Comparison of ENCODE assay signal across 25 cellular contexts in the genomic region with DNA sequence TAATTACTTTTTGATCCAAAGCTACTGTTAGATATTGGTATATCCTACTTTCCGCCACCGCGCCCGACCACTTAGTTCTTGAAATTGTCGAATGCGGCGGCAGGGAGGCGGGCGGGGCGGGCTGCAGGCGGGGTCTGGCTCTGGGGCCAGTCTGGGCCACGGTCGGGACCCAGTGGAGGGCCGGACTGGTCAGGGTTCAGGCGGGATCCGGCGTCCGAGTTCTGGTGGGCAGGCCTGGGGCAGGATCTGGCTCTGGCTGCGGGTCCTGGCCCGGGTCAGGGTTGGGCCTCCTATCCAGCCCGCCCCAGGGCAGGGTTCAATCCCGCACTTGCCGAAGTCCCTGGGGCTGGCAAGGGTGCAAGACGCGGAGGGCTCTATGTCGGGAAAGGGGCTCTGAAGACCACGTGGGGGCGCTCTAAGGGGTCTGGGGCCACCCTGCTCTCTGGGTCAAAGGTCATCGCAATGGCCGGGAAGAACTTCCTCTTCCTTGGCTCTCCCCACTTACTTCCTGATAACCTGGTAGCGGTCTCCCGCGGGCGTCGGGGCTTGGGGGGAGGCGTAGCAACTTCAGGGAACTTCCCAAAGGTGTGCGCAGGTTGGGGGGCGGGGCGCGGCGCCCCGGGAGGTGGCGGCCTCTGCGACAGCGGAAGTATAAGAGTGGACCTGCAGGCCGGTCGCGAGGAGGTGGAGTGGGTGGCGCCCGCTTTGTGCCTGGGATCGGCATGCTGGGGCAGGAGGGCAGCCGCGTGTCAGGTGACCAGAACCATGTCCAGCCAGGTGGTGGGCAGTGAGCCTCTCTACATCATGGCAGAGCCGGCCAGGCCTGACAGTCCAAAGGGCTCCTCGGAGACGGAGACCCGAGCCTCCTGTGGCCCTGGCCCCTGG.
A peak's percentile ranks its signal among the peaks of the same experiment; 100 is the strongest.
DNase-seq lines count a peak whose midpoint lies in the region; ATAC-seq and TF ChIP-seq lines count a peak whose summit lies in the region.
"Had no signal": no experiment of that assay in that cellular context is flagged by ENCODE, and none has a peak within 500 bp of the region (broad histone marks: within the 10 kb centered on the region; RNA-seq: fewer than 3 reads in every experiment).

No MANE protein-coding gene starts in this region.

- H3K4me3 Mint-ChIP-seq in GM23338 (no peak overlapping the region), WTC11 (no peak overlapping the region)
- H3K4me3 Mint-ChIP-seq: CD14-positive monocyte; CD4-positive, alpha-beta T cell; CD8-positive, alpha-beta memory T cell; H9 had no signal

- CTCF ChIA-PET in WTC11 (lab: Charles Lee), result no interaction called here

- intact Hi-C loops in cardiac septum (cut with DNase I), result no loop called here

- no peaks in the 10 kb centered on the region for H3K4me1 Mint-ChIP-seq in GM23338
- H3K4me1 Mint-ChIP-seq in WTC11, result no peaks in the 10 kb centered on the region
- H3K4me1 Mint-ChIP-seq: CD14-positive monocyte, H9 had no signal

- H4K20me1 ChIP-seq in GM23338 (replicated peaks; ENCODE audit: insufficient read depth) (no peaks in the 10 kb centered on the region), osteoblast (ENCODE audit: insufficient read depth, low read length) (no peaks in the 10 kb centered on the region)
- H4K20me1 ChIP-seq: BLaER1 treated with 17β-estradiol and CSF1 and Interleukin-3, amounts not matched to agents 10 nM and 100 nM had no signal

- no peaks in the 10 kb centered on the region; the same call in 2 of the 3 replicates for H3K9me3 Mint-ChIP-seq in GM23338
- no peaks in the 10 kb centered on the region for H3K9me3 Mint-ChIP-seq in WTC11
- H3K9me3 Mint-ChIP-seq: CD4-positive, alpha-beta T cell; CD8-positive, alpha-beta memory T cell; H9 had no signal

- H3K4me2 ChIP-seq in GM23338 (no peak overlapping the region), osteoblast (ENCODE audit: insufficient read depth, low read length) (no peak overlapping the region)
- H3K4me2 ChIP-seq: A549; BLaER1 treated with 17β-estradiol and CSF1 and Interleukin-3, amounts not matched to agents 10 nM and 100 nM had no signal

- no peak overlapping the region for H3K4me3 ChIP-seq in GM23338
- H3K4me3 ChIP-seq in osteoblast (ENCODE audit: insufficient read depth, low read length), result no peak overlapping the region
- H3K4me3 ChIP-seq: A549; BLaER1 treated with 17β-estradiol and CSF1 and Interleukin-3, amounts not matched to agents 10 nM and 100 nM; GM12878 had no signal

- ATAC-seq in GM23338 (no peak; the same call in 2 of the 3 replicates), WTC11 (no peak; the same call in 1 of the 2 replicates), esophagus mucosa (peak; percentile 22)
- ATAC-seq: A549, GM12878, HCT116 had no signal

- peak in 1 of 2 experiments; percentile 41; a peak in 3 of 4 replicates for TF ChIP-seq CTCF in GM23338 (conservative IDR thresholded peaks at IDR 0.05; ENCODE audit: low read depth in 2 of 2)
- TF ChIP-seq CTCF in WTC11 (IDR thresholded peaks at IDR 0.05), result no peak
- TF ChIP-seq CTCF in osteoblast (IDR thresholded peaks at IDR 0.05; ENCODE audit: extremely low read depth, low read depth, low read length), result no peak

- H3K36me3 Mint-ChIP-seq in GM23338 (ENCODE audit: low read depth) (no peaks in the 10 kb centered on the region), WTC11 (no peaks in the 10 kb centered on the region)
- H3K36me3 Mint-ChIP-seq: CD14-positive monocyte; CD8-positive, alpha-beta memory T cell had no signal

- no peaks in the 10 kb centered on the region for H3K9me2 ChIP-seq in GM23338 (ENCODE audit: insufficient read depth)

- POLR2A ChIA-PET in WTC11 (lab: Charles Lee), result no interaction called here

- no peaks in the 10 kb centered on the region for H3F3A ChIP-seq in GM23338 (replicated peaks; ENCODE audit: low read depth)

- H3K27ac Mint-ChIP-seq in GM23338 (no peak overlapping the region), WTC11 (no peak overlapping the region)
- H3K27ac Mint-ChIP-seq: CD14-positive monocyte; CD4-positive, alpha-beta T cell; CD8-positive, alpha-beta memory T cell; H9 had no signal

- DNase-seq in GM23338 (ENCODE audit: low spot score) (peak; percentile 28), WTC11 (ENCODE audit: low spot score) (peak; percentile 25), osteoblast (ENCODE audit: insufficient read length, low spot score, missing footprints) (peak; percentile 72), foreskin melanocyte (no peak), NCI-H774 (lab: John Stamatoyannopoulos, UW) (no peak), cardiac septum (ENCODE audit: low spot score) (no peak), superior temporal gyrus (ENCODE audit: extremely low spot score) (no peak)
- DNase-seq: 8988T; ACHN; AML-193; BE2C; CD4-positive, alpha-beta T cell; CD8-positive, alpha-beta memory T cell; DMS 273 treated with DMSO at 0.1 percent for 48 hours; DMS79; EL; GDM1; GOT3; H9 had no signal

- H3K79me2 ChIP-seq in GM23338 (replicated peaks; ENCODE audit: insufficient read depth) (no peaks in the 10 kb centered on the region), osteoblast (ENCODE audit: insufficient read depth, low read length) (no peaks in the 10 kb centered on the region)

- no peaks in the 10 kb centered on the region for H3K9me3 ChIP-seq in osteoblast (ENCODE audit: low read depth, low read length)
- H3K9me3 ChIP-seq: A549, BE2C had no signal

- H3K36me3 ChIP-seq in GM23338 (ENCODE audit: insufficient read depth), result no peaks in the 10 kb centered on the region
- no peaks in the 10 kb centered on the region for H3K36me3 ChIP-seq in osteoblast (ENCODE audit: insufficient read depth, low read length)
- H3K36me3 ChIP-seq: BE2C; BLaER1 treated with 17β-estradiol and CSF1 and Interleukin-3, amounts not matched to agents 10 nM and 100 nM had no signal

- H3K27me3 Mint-ChIP-seq in GM23338 (ENCODE audit: insufficient read depth, low read depth, poor library complexity), result peaks cover 3% of the 10 kb centered on the region
- no peaks in the 10 kb centered on the region for H3K27me3 Mint-ChIP-seq in WTC11 (ENCODE audit: low read depth)
- H3K27me3 Mint-ChIP-seq: CD4-positive, alpha-beta T cell; CD8-positive, alpha-beta memory T cell had no signal

- H3K4me1 ChIP-seq in GM23338 (ENCODE audit: insufficient read depth) (no peaks in the 10 kb centered on the region), osteoblast (ENCODE audit: insufficient read depth, low read length) (no peaks in the 10 kb centered on the region)
- H3K4me1 ChIP-seq: A549; BE2C; BLaER1 treated with 17β-estradiol and CSF1 and Interleukin-3, amounts not matched to agents 10 nM and 100 nM had no signal

- H3K27ac ChIP-seq in GM23338 (ENCODE audit: low read depth), result no peak overlapping the region
- H3K27ac ChIP-seq in osteoblast (ENCODE audit: low read depth, low read length), result no peak overlapping the region
- H3K27ac ChIP-seq: A549; BLaER1 treated with 17β-estradiol and CSF1 and Interleukin-3, amounts not matched to agents 10 nM and 100 nM had no signal

- H3K27me3 ChIP-seq in GM23338 (ENCODE audit: insufficient read depth), result no peaks in the 10 kb centered on the region
- H3K27me3 ChIP-seq in osteoblast (ENCODE audit: insufficient read depth, low read length), result no peaks in the 10 kb centered on the region
- H3K27me3 ChIP-seq: BE2C; BLaER1 treated with 17β-estradiol and CSF1 and Interleukin-3, amounts not matched to agents 10 nM and 100 nM had no signal

- H2AFZ ChIP-seq in GM23338 (no peak overlapping the region), osteoblast (ENCODE audit: low read length) (no peak overlapping the region)

TF ChIP-seq in GM23338, 12 proteins besides CTCF, POLR2A, EP300 and RAD21 (continues in another document):
- no peak for TF ChIP-seq EZH2 (IDR thresholded peaks at IDR 0.05; ENCODE audit: low read depth, unreplicated experiment)
- no peak for TF ChIP-seq STAT1 (IDR thresholded peaks at IDR 0.05; ENCODE audit: unreplicated experiment)
- TF ChIP-seq POLR2AphosphoS5 (IDR thresholded peaks at IDR 0.05; ENCODE audit: low read depth), result no peak
- TF ChIP-seq ZNF114 (CRISPR knock-in tag; IDR thresholded peaks at IDR 0.05), result no peak
- no peak for TF ChIP-seq CREB1 (CRISPR knock-in tag; IDR thresholded peaks at IDR 0.05; ENCODE audit: low read depth)
- no peak for TF ChIP-seq ZNF331 (CRISPR knock-in tag; IDR thresholded peaks at IDR 0.05; ENCODE audit: low read depth)

TF ChIP-seq in WTC11, 78 proteins besides CTCF, POLR2A, EP300 and RAD21 (continues in another document):
- TF ChIP-seq HMGA2 (CRISPR knock-in tag; IDR thresholded peaks at IDR 0.05), result no peak
- TF ChIP-seq, protein P1, sequence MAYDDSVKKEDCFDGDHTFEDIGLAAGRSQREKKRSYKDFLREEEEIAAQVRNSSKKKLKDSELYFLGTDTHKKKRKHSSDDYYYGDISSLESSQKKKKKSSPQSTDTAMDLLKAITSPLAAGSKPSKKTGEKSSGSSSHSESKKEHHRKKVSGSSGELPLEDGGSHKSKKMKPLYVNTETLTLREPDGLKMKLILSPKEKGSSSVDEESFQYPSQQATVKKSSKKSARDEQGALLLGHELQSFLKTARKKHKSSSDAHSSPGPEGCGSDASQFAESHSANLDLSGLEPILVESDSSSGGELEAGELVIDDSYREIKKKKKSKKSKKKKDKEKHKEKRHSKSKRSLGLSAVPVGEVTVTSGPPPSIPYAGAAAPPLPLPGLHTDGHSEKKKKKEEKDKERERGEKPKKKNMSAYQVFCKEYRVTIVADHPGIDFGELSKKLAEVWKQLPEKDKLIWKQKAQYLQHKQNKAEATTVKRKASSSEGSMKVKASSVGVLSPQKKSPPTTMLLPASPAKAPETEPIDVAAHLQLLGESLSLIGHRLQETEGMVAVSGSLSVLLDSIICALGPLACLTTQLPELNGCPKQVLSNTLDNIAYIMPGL (CRISPR knock-in tag; IDR thresholded peaks at IDR 0.05), result no peak
- no peak for TF ChIP-seq SOX15 (CRISPR knock-in tag; IDR thresholded peaks at IDR 0.05)
- TF ChIP-seq FOXJ3 (CRISPR knock-in tag; IDR thresholded peaks at IDR 0.05; ENCODE audit: borderline replicate concordance), result no peak
- TF ChIP-seq, protein P2, sequence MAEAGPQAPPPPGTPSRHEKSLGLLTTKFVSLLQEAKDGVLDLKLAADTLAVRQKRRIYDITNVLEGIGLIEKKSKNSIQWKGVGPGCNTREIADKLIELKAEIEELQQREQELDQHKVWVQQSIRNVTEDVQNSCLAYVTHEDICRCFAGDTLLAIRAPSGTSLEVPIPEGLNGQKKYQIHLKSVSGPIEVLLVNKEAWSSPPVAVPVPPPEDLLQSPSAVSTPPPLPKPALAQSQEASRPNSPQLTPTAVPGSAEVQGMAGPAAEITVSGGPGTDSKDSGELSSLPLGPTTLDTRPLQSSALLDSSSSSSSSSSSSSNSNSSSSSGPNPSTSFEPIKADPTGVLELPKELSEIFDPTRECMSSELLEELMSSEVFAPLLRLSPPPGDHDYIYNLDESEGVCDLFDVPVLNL (CRISPR knock-in tag; IDR thresholded peaks at IDR 0.05; ENCODE audit: borderline replicate concordance, low read depth), result no peak
- no peak for TF ChIP-seq NFATC4 (CRISPR knock-in tag; IDR thresholded peaks at IDR 0.05)
- TF ChIP-seq ETV6 (CRISPR knock-in tag; IDR thresholded peaks at IDR 0.05), result no peak
- TF ChIP-seq ZNF317 (CRISPR knock-in tag; IDR thresholded peaks at IDR 0.05; ENCODE audit: borderline replicate concordance, low read depth), result no peak

Comparison
In these comparisons a context has a peak if more than half of its experiments do, and no peak if none do; other contexts are left out.
1. DNase-seq: peak in GM23338 (single experiment), WTC11 (single experiment) and osteoblast (single experiment); none in foreskin melanocyte (single experiment), NCI-H774 (single experiment), cardiac septum (single experiment) and superior temporal gyrus (single experiment).